ENCODE assay signal across 15 cellular contexts in genomic region chr20:47668313-47669156, GRCh38.
"Had no signal": no experiment of that assay in that cellular context is flagged by ENCODE, and none has a peak within 500 bp of the region (broad histone marks: within the 10 kb centered on the region; RNA-seq: fewer than 3 reads in every experiment).

No MANE protein-coding gene starts in this region.

- H3K4me2 ChIP-seq: hepatocyte had no signal

- FAIRE-seq: kidney had no signal

- H3K27me3 ChIP-seq: hepatocyte, upper lobe of left lung had no signal

- H3K36me3 ChIP-seq: upper lobe of left lung had no signal

- H3K27ac Mint-ChIP-seq: activated CD4-positive, alpha-beta memory T cell treated with anti-CD3 and anti-CD28 coated beads, Interleukin-2, amount 10 ng/mL, durations not matched to agents 7 days and 5 days; activated CD4-positive, alpha-beta T cell treated with anti-CD3 and anti-CD28 coated beads for 36 hours had no signal

- H3K27me3 Mint-ChIP-seq: activated CD4-positive, alpha-beta memory T cell treated with anti-CD3 and anti-CD28 coated beads, Interleukin-2, amount 10 ng/mL, durations not matched to agents 7 days and 5 days; activated CD4-positive, alpha-beta T cell treated with anti-CD3 and anti-CD28 coated beads for 36 hours had no signal

- H3K27ac ChIP-seq: coronary artery, epithelial cell of prostate, hepatocyte, left ventricle myocardium inferior, skin epidermis, upper lobe of left lung had no signal

- ATAC-seq: activated CD4-positive, alpha-beta T cell treated with anti-CD3 and anti-CD28 coated beads for 36 hours had no signal

- H3K4me3 ChIP-seq: coronary artery, hepatocyte, left ventricle myocardium inferior, skin epidermis, upper lobe of left lung had no signal

- H3K9me3 ChIP-seq: left ventricle myocardium inferior, upper lobe of left lung had no signal

- DNase-seq: activated CD4-positive, alpha-beta memory T cell treated with anti-CD3 and anti-CD28 coated beads, Interleukin-2, amount 10 ng/mL, durations not matched to agents 7 days and 5 days; activated CD4-positive, alpha-beta T cell treated with anti-CD3 and anti-CD28 coated beads for 36 hours; activated gamma-delta T cell treated with Interleukin-2 at 50 U/mL for 16 hours; activated T-cell treated with anti-CD3 and anti-CD28 coated beads, Interleukin-2, amount 50 U/mL, for 48 hours; effector memory CD4-positive, alpha-beta T cell; kidney; left ventricle myocardium inferior; mesenchymal stem cell; retina; T1000 had no signal

- H3K4me3 Mint-ChIP-seq: activated CD4-positive, alpha-beta memory T cell treated with anti-CD3 and anti-CD28 coated beads, Interleukin-2, amount 10 ng/mL, durations not matched to agents 7 days and 5 days; activated CD4-positive, alpha-beta T cell treated with anti-CD3 and anti-CD28 coated beads for 36 hours had no signal

- H3K79me2 ChIP-seq: hepatocyte had no signal

- H2AFZ ChIP-seq: hepatocyte had no signal

- H3K9me3 Mint-ChIP-seq: activated CD4-positive, alpha-beta memory T cell treated with anti-CD3 and anti-CD28 coated beads, Interleukin-2, amount 10 ng/mL, durations not matched to agents 7 days and 5 days had no signal
